ENCODE assay signal across 9 cellular contexts in genomic region chr2:143607446-143608110, GRCh38.
DNase-seq lines count a peak whose midpoint lies in the region; ATAC-seq and TF ChIP-seq lines count a peak whose summit lies in the region.
"Had no signal": no experiment of that assay in that cellular context is flagged by ENCODE, and none has a peak within 500 bp of the region (broad histone marks: within the 10 kb centered on the region; RNA-seq: fewer than 3 reads in every experiment).

No MANE protein-coding gene starts in this region.

- no peak for TF ChIP-seq EP300 in gastroesophageal sphincter (IDR thresholded peaks at IDR 0.05)

- peak overlapping the region in 3 of 4 donors; percentile 9 to 20 (median 19) for H3K27ac ChIP-seq in gastroesophageal sphincter

- H3K4me1 ChIP-seq in gastroesophageal sphincter = no peaks in the 10 kb centered on the region

- H3K27me3 ChIP-seq in gastroesophageal sphincter = no peaks in the 10 kb centered on the region

- no peak for ATAC-seq in gastroesophageal sphincter

- no peak for TF ChIP-seq POLR2A in gastroesophageal sphincter (IDR thresholded peaks at IDR 0.05)

- no peak overlapping the region for H3K4me3 ChIP-seq in gastroesophageal sphincter

- DNase-seq in H4 (ENCODE audit: low spot score) (peak; percentile 11), SHP77 (lab: John Stamatoyannopoulos, UW) (peak; percentile 17 to 28), retina (peak; percentile 44), DMS 273 treated with DMSO at 0.1 percent for 48 hours (lab: John Stamatoyannopoulos, UW) (no peak), NCI-H1436 (lab: John Stamatoyannopoulos, UW) (no peak), dermis blood vessel endothelial cell (no peak)
- DNase-seq: activated T-cell treated with anti-CD3 and anti-CD28 coated beads, Interleukin-2, amount 50 U/mL, for 1 hour; NCI-H2171 treated with DMSO at 0.1 percent for 48 hours had no signal

- H3K9me3 ChIP-seq in gastroesophageal sphincter = no peaks in the 10 kb centered on the region

- no peaks in the 10 kb centered on the region for H3K36me3 ChIP-seq in gastroesophageal sphincter

- 51 to 75% methylated on average over 4 to 5 of the region's 5 CpGs for WGBS in gastroesophageal sphincter (ENCODE audit: low coverage in 1 of 2), 2 donors

- TF ChIP-seq CTCF in gastroesophageal sphincter (IDR thresholded peaks at IDR 0.05) = no peak

Comparison
In these comparisons a context has a peak if more than half of its experiments do, and no peak if none do; other contexts are left out.
1. DNase-seq: peak in H4 (single experiment), SHP77 (2 of 2) and retina (single experiment); none in DMS 273 treated with DMSO at 0.1 percent for 48 hours (single experiment), NCI-H1436 (single experiment) and dermis blood vessel endothelial cell (single experiment).